In the genomic region with DNA sequence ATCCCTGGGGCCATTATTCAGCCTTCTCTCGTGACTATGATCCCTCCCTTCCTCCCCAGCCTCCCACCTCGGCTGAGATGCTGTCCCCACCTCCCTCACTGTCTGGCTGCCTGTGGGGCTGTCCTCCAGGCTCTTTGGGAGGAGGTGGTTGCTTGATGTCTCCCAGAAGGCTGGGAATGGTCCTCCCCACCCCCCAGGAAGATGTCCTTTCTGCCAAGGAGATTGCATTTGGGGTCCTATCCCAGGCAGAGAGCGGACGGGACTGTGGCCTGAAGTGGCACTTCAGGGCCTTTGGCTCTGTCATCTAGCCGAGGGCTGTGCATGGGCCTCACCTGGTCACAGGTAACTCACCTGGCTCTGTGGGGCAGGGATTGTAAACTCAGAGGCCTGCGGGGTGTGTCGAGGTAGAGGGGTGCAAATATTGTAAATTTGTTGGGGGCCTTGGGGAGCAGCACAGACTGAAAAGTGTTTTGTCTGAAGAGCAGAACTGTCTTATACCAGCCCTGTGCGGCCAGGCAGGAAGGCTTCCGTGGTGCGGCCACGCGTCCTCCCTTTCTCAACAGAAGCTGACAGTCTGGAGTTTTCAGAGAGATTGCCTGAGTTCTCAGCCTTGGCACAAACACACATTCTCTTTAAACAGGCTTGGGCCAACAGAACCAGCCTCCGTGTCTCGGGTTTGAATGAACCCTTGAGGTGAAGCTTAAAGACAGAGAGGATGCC, we compare ENCODE assay signal across 8 cellular contexts.
DNase-seq lines count a peak whose midpoint lies in the region; ATAC-seq and TF ChIP-seq lines count a peak whose summit lies in the region.

No MANE protein-coding gene starts in this region.

- H3K27ac Mint-ChIP-seq in central memory CD8-positive, alpha-beta T cell (ENCODE audit: low read depth), result peak overlapping the region; percentile 67

- DNase-seq in AG09309 (ENCODE audit: low read depth) (no peak), HEK293T (ENCODE audit: extremely low spot score) (no peak)
- DNase-seq in central memory CD8-positive, alpha-beta T cell (ENCODE audit: low spot score in 2 of 2), result no peak
- DNase-seq in activated effector memory CD4-positive, alpha-beta T cell treated with anti-CD3 and anti-CD28 coated beads, Interleukin-2, amount 50 U/mL, for 16 hours, result no peak

- H3K4me3 Mint-ChIP-seq in central memory CD8-positive, alpha-beta T cell, result peak overlapping the region; percentile 68

- H3K4me1 ChIP-seq in KMS-11 (ENCODE audit: low read depth, poor library complexity, severe bottlenecking) (peaks cover 21% of the 10 kb centered on the region), muscle layer of colon (ENCODE audit: insufficient read depth, low read length) (peaks cover 66% of the 10 kb centered on the region)

- peak overlapping the region; percentile 94 for H3K4me3 ChIP-seq in AG09309 (ENCODE audit: control insufficient read depth, low read depth, low read length)
- H3K4me3 ChIP-seq in KMS-11 (IDR thresholded peaks at IDR 0.05; ENCODE audit: insufficient read depth, low read depth, low read length), result no peak overlapping the region
- peak overlapping the region; percentile 42 to 66 for H3K4me3 ChIP-seq in muscle layer of colon (ENCODE audit: low read depth in 1 of 2, low read length in 2 of 2)

- peak overlapping the region; percentile 44 for H3K4me2 ChIP-seq in KMS-11

- H3K9ac ChIP-seq in KMS-11 (peak overlapping the region; percentile 93), muscle layer of colon (ENCODE audit: low read length) (peak overlapping the region; percentile 96)

- no peaks in the 10 kb centered on the region for H3K9me3 ChIP-seq in muscle layer of colon (ENCODE audit: low read length)

- TF ChIP-seq CTCF in AG09309 (IDR thresholded peaks at IDR 0.05; ENCODE audit: control insufficient read depth, insufficient read depth, low read depth, low read length, missing control alignments) (no peak), KMS-11 (conservative IDR thresholded peaks at IDR 0.05; ENCODE audit: low read depth, low read length) (no peak)

- peaks cover 14% of the 10 kb centered on the region for H3K4me1 Mint-ChIP-seq in central memory CD8-positive, alpha-beta T cell

- no peaks in the 10 kb centered on the region for H3K9me3 Mint-ChIP-seq in central memory CD8-positive, alpha-beta T cell

- no peaks in the 10 kb centered on the region for H3K36me3 Mint-ChIP-seq in central memory CD8-positive, alpha-beta T cell (ENCODE audit: insufficient read depth)

- H4K20me1 ChIP-seq in KMS-11 (ENCODE audit: insufficient read depth), result no peaks in the 10 kb centered on the region

- peak overlapping the region; percentile 32; the same call in 1 of the 2 replicates for H2AFZ ChIP-seq in KMS-11 (ENCODE audit: low read depth)

- H3K79me2 ChIP-seq in KMS-11 (ENCODE audit: insufficient read depth, low read depth), result peaks cover 39% of the 10 kb centered on the region

- no peak for ATAC-seq in central memory CD8-positive, alpha-beta T cell (replicated peaks; ENCODE audit: extremely low read depth, poor library complexity, severe bottlenecking)
- ATAC-seq in GM21576 (IDR thresholded peaks at IDR 0.05; ENCODE audit: unreplicated experiment) (no peak), GM19463 (IDR thresholded peaks at IDR 0.05; ENCODE audit: unreplicated experiment) (no peak)

- POLR2A ChIA-PET in HEK293T (lab: Yijun Ruan, JAX), result no interaction called here

- H3K27me3 ChIP-seq in KMS-11 (ENCODE audit: insufficient read depth, low read depth), result no peaks in the 10 kb centered on the region
- H3K27me3 ChIP-seq in muscle layer of colon (ENCODE audit: control insufficient read depth in 1 of 2, insufficient read depth in 2 of 2, low read length in 2 of 2), result no peaks in the 10 kb centered on the region

- CTCF ChIA-PET in HEK293T (lab: Yijun Ruan, JAX), result no interaction called here

- H3K27ac ChIP-seq in KMS-11, result peak overlapping the region; percentile 88
- H3K27ac ChIP-seq in muscle layer of colon (ENCODE audit: low read depth, low read length), result peak overlapping the region; percentile 82

- H3K36me3 ChIP-seq in KMS-11 (ENCODE audit: insufficient read depth), result no peaks in the 10 kb centered on the region
- no peaks in the 10 kb centered on the region for H3K36me3 ChIP-seq in muscle layer of colon (ENCODE audit: insufficient read depth, low read length)

- H3K27me3 Mint-ChIP-seq in central memory CD8-positive, alpha-beta T cell, result no peaks in the 10 kb centered on the region

TF ChIP-seq in HEK293T, 16 proteins besides CTCF, POLR2A, EP300 and RAD21:
- TF ChIP-seq L3MBTL2 (conservative IDR thresholded peaks at IDR 0.05), result no peak
- no peak for TF ChIP-seq FOXA1 (IDR thresholded peaks at IDR 0.05)
- TF ChIP-seq LEF1 (IDR thresholded peaks at IDR 0.05; ENCODE audit: borderline replicate concordance), result no peak
- TF ChIP-seq CTBP1 (IDR thresholded peaks at IDR 0.05; ENCODE audit: borderline replicate concordance), result no peak
- TF ChIP-seq SUZ12 (IDR thresholded peaks at IDR 0.05), result no peak
- no peak for TF ChIP-seq TARDBP (IDR thresholded peaks at IDR 0.05)
- TF ChIP-seq SP1 (IDR thresholded peaks at IDR 0.05), result no peak
- TF ChIP-seq NFRKB (IDR thresholded peaks at IDR 0.05), result no peak
- no peak for TF ChIP-seq ZNF384 (IDR thresholded peaks at IDR 0.05)
- TF ChIP-seq FOXM1 (IDR thresholded peaks at IDR 0.05; ENCODE audit: borderline replicate concordance), result no peak
- no peak for TF ChIP-seq ARNT (IDR thresholded peaks at IDR 0.05)
- TF ChIP-seq HDGF (IDR thresholded peaks at IDR 0.05; ENCODE audit: borderline replicate concordance), result no peak
- no peak for TF ChIP-seq ELF4 (IDR thresholded peaks at IDR 0.05)
- TF ChIP-seq, protein P1, sequence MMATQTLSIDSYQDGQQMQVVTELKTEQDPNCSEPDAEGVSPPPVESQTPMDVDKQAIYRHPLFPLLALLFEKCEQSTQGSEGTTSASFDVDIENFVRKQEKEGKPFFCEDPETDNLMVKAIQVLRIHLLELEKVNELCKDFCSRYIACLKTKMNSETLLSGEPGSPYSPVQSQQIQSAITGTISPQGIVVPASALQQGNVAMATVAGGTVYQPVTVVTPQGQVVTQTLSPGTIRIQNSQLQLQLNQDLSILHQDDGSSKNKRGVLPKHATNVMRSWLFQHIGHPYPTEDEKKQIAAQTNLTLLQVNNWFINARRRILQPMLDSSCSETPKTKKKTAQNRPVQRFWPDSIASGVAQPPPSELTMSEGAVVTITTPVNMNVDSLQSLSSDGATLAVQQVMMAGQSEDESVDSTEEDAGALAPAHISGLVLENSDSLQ (IDR thresholded peaks at IDR 0.05), result no peak
- no peak for TF ChIP-seq BHLHE40 (IDR thresholded peaks at IDR 0.05; ENCODE audit: borderline replicate concordance)
- no peak for TF ChIP-seq FOXK2 (IDR thresholded peaks at IDR 0.05)
